In the genomic region with DNA sequence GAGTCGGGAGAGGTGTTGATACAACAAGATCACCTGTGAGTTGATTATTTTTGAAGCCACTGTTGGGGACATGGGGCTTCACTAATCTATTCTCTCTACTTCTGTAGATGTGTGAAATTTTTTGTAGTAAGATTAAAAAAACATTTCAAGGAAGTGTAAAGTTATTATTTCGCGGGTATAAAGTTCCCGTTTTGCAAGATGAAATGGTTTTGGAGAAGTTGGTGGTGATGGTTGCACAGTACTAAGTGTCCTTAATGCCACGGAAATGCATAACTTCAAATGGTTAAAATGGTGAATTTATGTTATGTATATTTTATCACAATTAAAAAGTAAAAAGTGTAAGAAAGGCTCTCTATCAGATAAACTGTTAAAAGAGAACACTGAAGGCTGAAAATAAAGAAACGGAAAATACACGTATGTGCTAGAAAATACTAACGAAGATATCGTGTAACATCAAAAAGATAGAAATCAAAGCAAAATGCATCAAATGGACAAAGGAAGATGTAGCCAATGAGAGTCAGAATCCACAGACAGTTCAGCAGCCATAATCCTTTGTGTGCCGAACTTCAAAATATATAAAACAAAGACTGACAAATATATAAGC, we compare ENCODE assay signal across 14 cellular contexts. TPM values are rescaled to one million over a fixed set of nuclear protein-coding genes. Genes with fewer than 3 reads are reported as not detected.
DNase-seq lines count a peak whose midpoint lies in the region; ATAC-seq and TF ChIP-seq lines count a peak whose summit lies in the region.
"Had no signal": no experiment of that assay in that cellular context is flagged by ENCODE, and none has a peak within 500 bp of the region (broad histone marks: within the 10 kb centered on the region; RNA-seq: fewer than 3 reads in every experiment).

No MANE protein-coding gene starts in this region.

- peaks cover 70% of the 10 kb centered on the region for H3K4me1 ChIP-seq in CD8-positive, alpha-beta T cell (ENCODE audit: insufficient read depth, low read length)
- peaks cover 9% of the 10 kb centered on the region for H3K4me1 ChIP-seq in smooth muscle cell (ENCODE audit: low read depth)

- TF ChIP-seq CTCF in CD14-positive monocyte (IDR thresholded peaks at IDR 0.05): no peak
- no peak for TF ChIP-seq CTCF in CD8-positive, alpha-beta T cell (IDR thresholded peaks at IDR 0.05)
- no peak for TF ChIP-seq CTCF in smooth muscle cell (IDR thresholded peaks at IDR 0.05; ENCODE audit: borderline replicate concordance, insufficient read depth, poor library complexity, severe bottlenecking)

- H3K4me1 Mint-ChIP-seq in CD14-positive monocyte: peaks cover 80% of the 10 kb centered on the region
- H3K4me1 Mint-ChIP-seq in CD8-positive, alpha-beta T cell (ENCODE audit: low read depth): peaks cover 75% of the 10 kb centered on the region
- H3K4me1 Mint-ChIP-seq in effector memory CD8-positive, alpha-beta T cell (ENCODE audit: low read depth in 2 of 2): peaks cover 66 to 78% of the 10 kb centered on the region in 2 donors

- H3K79me2 ChIP-seq in smooth muscle cell (ENCODE audit: low read depth): no peaks in the 10 kb centered on the region

- POLR2A ChIA-PET in CD8-positive, alpha-beta T cell (lab: Charles Lee): no interaction called here

- H3K27ac ChIP-seq in CD8-positive, alpha-beta T cell (ENCODE audit: low read depth, low read length): no peak overlapping the region
- H3K27ac ChIP-seq in smooth muscle cell (ENCODE audit: low read depth): no peak overlapping the region

- 96% methylated on average over 10 of the region's 10 CpGs for WGBS in smooth muscle cell (ENCODE audit: low lambda C conversion rate)

- H3K36me3 Mint-ChIP-seq in CD14-positive monocyte: peaks cover 4 to 12% of the 10 kb centered on the region in 2 donors
- peaks cover 24% of the 10 kb centered on the region for H3K36me3 Mint-ChIP-seq in CD8-positive, alpha-beta T cell
- H3K36me3 Mint-ChIP-seq in effector memory CD8-positive, alpha-beta T cell (ENCODE audit: insufficient read depth): peaks cover 40% of the 10 kb centered on the region

- no peaks in the 10 kb centered on the region for H3K36me3 ChIP-seq in CD8-positive, alpha-beta T cell (ENCODE audit: insufficient read depth, low read length)
- H3K36me3 ChIP-seq in smooth muscle cell (ENCODE audit: low read depth): no peaks in the 10 kb centered on the region

- no peaks in the 10 kb centered on the region for H3K27me3 Mint-ChIP-seq in CD14-positive monocyte (ENCODE audit: low read depth in 3 of 3)
- H3K27me3 Mint-ChIP-seq in CD8-positive, alpha-beta T cell (ENCODE audit: low read depth): no peaks in the 10 kb centered on the region
- no peaks in the 10 kb centered on the region for H3K27me3 Mint-ChIP-seq in effector memory CD8-positive, alpha-beta T cell

- no peaks in the 10 kb centered on the region for H4K20me1 ChIP-seq in smooth muscle cell (ENCODE audit: low read depth)

- no peaks in the 10 kb centered on the region for H3K27me3 ChIP-seq in CD8-positive, alpha-beta T cell (ENCODE audit: insufficient read depth, low read length)
- peaks cover 34% of the 10 kb centered on the region for H3K27me3 ChIP-seq in smooth muscle cell (ENCODE audit: low read depth)

- H3K4me3 Mint-ChIP-seq in CD14-positive monocyte: peak overlapping the region; percentile 2 to 81
- H3K4me3 Mint-ChIP-seq in CD8-positive, alpha-beta T cell: peak overlapping the region; percentile 41
- H3K4me3 Mint-ChIP-seq in effector memory CD8-positive, alpha-beta T cell: peak overlapping the region; percentile 46 to 96

- no peak for ATAC-seq in CD8-positive, alpha-beta T cell
- ATAC-seq in effector memory CD8-positive, alpha-beta T cell (replicated peaks): no peak
- ATAC-seq: SK-N-SH treated with all-trans-retinoic acid at 6 μM for 48 hours had no signal

- H3K9me3 ChIP-seq in CD8-positive, alpha-beta T cell (ENCODE audit: low read length): no peaks in the 10 kb centered on the region
- no peaks in the 10 kb centered on the region for H3K9me3 ChIP-seq in smooth muscle cell (replicated peaks; ENCODE audit: low read depth)

- intact Hi-C loops in CD14-positive monocyte (cut with micrococcal nuclease): loop anchor here (2.0 to 5.0 kb wide), 2 partner anchors 45 to 121 kb away; partner anchors contain the start of gene UBE2G2 (in 1 of the 2)
- intact Hi-C loops in CD8-positive, alpha-beta T cell (cut with DNase I, micrococcal nuclease): loop anchor here in 1 of 2 experiments (10.0 kb wide), 1 partner anchor 361 kb away; the partner anchor contains the start of gene POFUT2

- H3K27ac Mint-ChIP-seq in CD14-positive monocyte: peak overlapping the region; percentile 92 to 99 (median 97)
- H3K27ac Mint-ChIP-seq in CD8-positive, alpha-beta T cell: peak overlapping the region; percentile 87
- H3K27ac Mint-ChIP-seq in effector memory CD8-positive, alpha-beta T cell: peak overlapping the region in 1 of 2 donors; percentile 99

- no peak overlapping the region for H3K4me2 ChIP-seq in smooth muscle cell

- no peak for DNase-seq in CD14-positive monocyte (ENCODE audit: low spot score)
- no peak for DNase-seq in CD8-positive, alpha-beta T cell
- DNase-seq in SKM-1 treated with dmso at 0.1 percent for 144 hours (lab: John Stamatoyannopoulos, UW; ENCODE audit: unreplicated experiment): peak; percentile 22
- DNase-seq in effector memory CD8-positive, alpha-beta T cell: no peak
- DNase-seq in stimulated activated CD4-positive, alpha-beta T cell treated with anti-CD3 and anti-CD28 coated beads, Interleukin-4, amount 100 ng/mL, for 4 hours: no peak
- no peak for DNase-seq in smooth muscle cell (lab: John Stamatoyannopoulos, UW; ENCODE audit: unreplicated experiment)
- no peak for DNase-seq in stimulated activated CD4-positive, alpha-beta T cell treated with anti-CD3 and anti-CD28 coated beads, Interleukin-15, amount 100 ng/mL, for 24 hours
- DNase-seq: activated effector memory CD4-positive, alpha-beta T cell treated with Interleukin-2 at 50 U/mL for 16 hours; EL; HCEC 1CT; IMR-90; NCI-H345; stimulated activated naive CD4-positive, alpha-beta T cell treated with Interleukin-2 at 50 U/mL for 16 hours had no signal

- no peak overlapping the region for H3K9ac ChIP-seq in smooth muscle cell (ENCODE audit: low read depth)

- no peak overlapping the region for H2AFZ ChIP-seq in smooth muscle cell (ENCODE audit: low read depth)

- peaks cover 5% of the 10 kb centered on the region for H3F3A ChIP-seq in smooth muscle cell (ENCODE audit: low read depth)

- no peak overlapping the region for H3K4me3 ChIP-seq in CD8-positive, alpha-beta T cell (ENCODE audit: low read depth, low read length)
- H3K4me3 ChIP-seq in smooth muscle cell: no peak overlapping the region

- H3K9me3 Mint-ChIP-seq in CD14-positive monocyte: peaks cover 0 to 2% (median 0%) of the 10 kb centered on the region in 7 donors
- peaks cover 4% of the 10 kb centered on the region for H3K9me3 Mint-ChIP-seq in CD8-positive, alpha-beta T cell
- H3K9me3 Mint-ChIP-seq in effector memory CD8-positive, alpha-beta T cell: no peaks in the 10 kb centered on the region

- CTCF ChIA-PET in CD8-positive, alpha-beta T cell (lab: Charles Lee): no interaction called here

RNA-seq across cellular contexts. Expression of gene ITGB2, which starts 2.9 kb away (rescaled TPM):
- 1,000 to 10,000 TPM; 1,470 to 1,628 TPM for polyA plus RNA-seq in CD14-positive monocyte
- 100 to 1,000 TPM; 234 to 245 TPM for total RNA-seq in CD8-positive, alpha-beta T cell
- total RNA-seq in smooth muscle cell: 0.18 TPM in 1 of 2 replicates, not detected in the other
- 0.86 and 1.0 TPM in 2 replicates for polyA plus RNA-seq in smooth muscle cell
- total RNA-seq: IMR-90 had no signal

RNA-seq across cellular contexts. Expression of gene SLX9, which starts 16.2 kb away (rescaled TPM):
- polyA plus RNA-seq in CD14-positive monocyte (1 to 10 TPM; 7.5 to 9.0 TPM), smooth muscle cell (26.6 and 32.7 TPM in 2 replicates)
- 10 to 100 TPM in 1 of 2 experiments, 1 to 10 TPM in 1; 8.2 to 10.0 TPM for total RNA-seq in CD8-positive, alpha-beta T cell
- total RNA-seq in smooth muscle cell: 13.9 and 15.9 TPM in 2 replicates

RNA-seq across cellular contexts. Expression of gene PTTG1IP, which starts 50.1 kb away (rescaled TPM):
- polyA plus RNA-seq in CD14-positive monocyte (100 to 1,000 TPM; 206 to 238 TPM), smooth muscle cell (314 and 340 TPM in 2 replicates)
- 10 to 100 TPM; 71.0 to 73.3 TPM for total RNA-seq in CD8-positive, alpha-beta T cell
- total RNA-seq in smooth muscle cell: 331 and 369 TPM in 2 replicates

Comparison
In these comparisons a context has a peak if more than half of its experiments do, and no peak if none do; other contexts are left out.
1. RNA of gene ITGB2, which starts 2.9 kb away (total RNA-seq): 234 to 245 TPM in CD8-positive, alpha-beta T cell; 0.18 TPM in smooth muscle cell; every median in the first group is over 100 times any median in the second.
2. Peak in every context shown above with its lines, with median percentiles within 50 percentile points of each other: H3K4me3 Mint-ChIP-seq.